Comparison of ENCODE assay signal across 11 cellular contexts in the genomic region with DNA sequence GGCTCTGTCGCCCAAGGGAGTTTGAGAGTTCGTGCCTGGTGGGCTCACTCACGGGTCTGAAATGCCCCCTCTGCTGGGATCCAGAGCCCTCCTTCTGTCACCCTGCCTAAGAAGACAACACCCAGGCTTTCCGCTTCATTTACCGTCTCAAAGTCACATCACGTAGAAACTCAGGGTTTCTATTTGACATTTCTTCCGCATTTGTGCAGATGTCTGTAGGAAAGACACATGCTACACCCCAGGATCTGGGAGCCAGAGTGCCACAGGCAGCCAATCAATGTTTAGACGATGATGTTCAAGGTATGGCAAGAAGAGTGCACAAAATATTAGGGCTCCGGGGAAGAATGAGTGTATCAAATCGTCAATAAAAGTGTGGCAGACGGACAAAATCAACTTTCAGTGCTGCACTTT. TPM values are rescaled to one million over a fixed set of nuclear protein-coding genes. Genes with fewer than 3 reads are reported as not detected.
DNase-seq lines count a peak whose midpoint lies in the region; ATAC-seq and TF ChIP-seq lines count a peak whose summit lies in the region.
"Had no signal": no experiment of that assay in that cellular context is flagged by ENCODE, and none has a peak within 500 bp of the region (broad histone marks: within the 10 kb centered on the region; RNA-seq: fewer than 3 reads in every experiment).

No MANE protein-coding gene starts in this region.

- CTCF ChIA-PET in activated CD4-positive, alpha-beta T cell treated with anti-CD3 and anti-CD28 coated beads, Interleukin-2, amount 10 ng/mL, durations not matched to agents 7 days and 5 days (lab: Charles Lee) = interaction anchor here (1.1 kb wide), 1 partner anchor 32 kb away, joined by 3 read pairs; no protein-coding TSS in a partner anchor

- peak overlapping the region; percentile 85 for H3K27ac Mint-ChIP-seq in activated CD4-positive, alpha-beta T cell treated with anti-CD3 and anti-CD28 coated beads, Interleukin-2, amount 10 ng/mL, durations not matched to agents 7 days and 5 days
- peak overlapping the region; percentile 86 to 90 for H3K27ac Mint-ChIP-seq in natural killer cell treated with Interleukin-12 subunit alpha and Interleukin-12 subunit beta and Interleukin-15 and Interleukin-18, amount 100 ng/mL, for 72 hours

- peaks cover 73% of the 10 kb centered on the region for H3K36me3 Mint-ChIP-seq in activated CD4-positive, alpha-beta T cell treated with anti-CD3 and anti-CD28 coated beads, Interleukin-2, amount 10 ng/mL, durations not matched to agents 7 days and 5 days (ENCODE audit: low read depth)
- peaks cover 3% of the 10 kb centered on the region for H3K36me3 Mint-ChIP-seq in natural killer cell treated with Interleukin-12 subunit alpha and Interleukin-12 subunit beta and Interleukin-15 and Interleukin-18, amount 100 ng/mL, for 72 hours

- ATAC-seq in GM21619 (IDR thresholded peaks at IDR 0.05; ENCODE audit: unreplicated experiment) (peak; percentile 53), HG03565 (IDR thresholded peaks at IDR 0.05; ENCODE audit: unreplicated experiment) (peak; percentile 44)
- ATAC-seq in natural killer cell treated with Interleukin-12 subunit alpha and Interleukin-12 subunit beta and Interleukin-15 and Interleukin-18, amount 100 ng/mL, for 72 hours = no peak

- no peaks in the 10 kb centered on the region for H3K27me3 Mint-ChIP-seq in activated CD4-positive, alpha-beta T cell treated with anti-CD3 and anti-CD28 coated beads, Interleukin-2, amount 10 ng/mL, durations not matched to agents 7 days and 5 days
- no peaks in the 10 kb centered on the region for H3K27me3 Mint-ChIP-seq in natural killer cell treated with Interleukin-12 subunit alpha and Interleukin-12 subunit beta and Interleukin-15 and Interleukin-18, amount 100 ng/mL, for 72 hours

- H3K4me1 Mint-ChIP-seq in activated CD4-positive, alpha-beta T cell treated with anti-CD3 and anti-CD28 coated beads, Interleukin-2, amount 10 ng/mL, durations not matched to agents 7 days and 5 days = peaks cover 93% of the 10 kb centered on the region
- H3K4me1 Mint-ChIP-seq in natural killer cell treated with Interleukin-12 subunit alpha and Interleukin-12 subunit beta and Interleukin-15 and Interleukin-18, amount 100 ng/mL, for 72 hours (ENCODE audit: low read depth in 2 of 2) = peaks cover 63 to 88% of the 10 kb centered on the region in 2 donors

- no peak overlapping the region for H3K4me3 ChIP-seq in brain microvascular endothelial cell (ENCODE audit: low read depth, low read length)
- H3K4me3 ChIP-seq: right atrium auricular region had no signal

- peak overlapping the region; percentile 68 for H3K4me3 Mint-ChIP-seq in activated CD4-positive, alpha-beta T cell treated with anti-CD3 and anti-CD28 coated beads, Interleukin-2, amount 10 ng/mL, durations not matched to agents 7 days and 5 days
- peak overlapping the region; percentile 78 for H3K4me3 Mint-ChIP-seq in natural killer cell treated with Interleukin-12 subunit alpha and Interleukin-12 subunit beta and Interleukin-15 and Interleukin-18, amount 100 ng/mL, for 72 hours

- H3K27ac ChIP-seq in brain microvascular endothelial cell = no peak overlapping the region
- H3K27ac ChIP-seq: right atrium auricular region had no signal

- DNase-seq in activated CD4-positive, alpha-beta T cell treated with anti-CD3 and anti-CD28 coated beads, Interleukin-2, amount 10 ng/mL, durations not matched to agents 7 days and 5 days = no peak
- no peak for DNase-seq in activated CD4-positive, alpha-beta T cell treated with anti-CD3 and anti-CD28 coated beads, Interleukin-2, amount 50 U/mL, for 4 hours
- no peak for DNase-seq in natural killer cell treated with Interleukin-12 subunit alpha and Interleukin-12 subunit beta and Interleukin-15 and Interleukin-18, amount 100 ng/mL, for 72 hours (ENCODE audit: low spot score)
- DNase-seq in brain microvascular endothelial cell (no peak), NCI-H1694 (lab: John Stamatoyannopoulos, UW) (no peak)
- DNase-seq in central memory CD4-positive, alpha-beta T cell = no peak
- DNase-seq: GOT3, kidney had no signal

- in situ Hi-C loops in brain microvascular endothelial cell (cut with HindIII; ENCODE audit: low pct_ligation_motif_present, low sequenced_read_pairs) = no loop called here

- H3K27me3 ChIP-seq in brain microvascular endothelial cell (replicated peaks) = no peaks in the 10 kb centered on the region
- H3K27me3 ChIP-seq: right atrium auricular region had no signal

- no peak for TF ChIP-seq CTCF in brain microvascular endothelial cell (IDR thresholded peaks at IDR 0.05; ENCODE audit: low read depth, low read length, missing control alignments)

- H3K9me3 Mint-ChIP-seq in activated CD4-positive, alpha-beta T cell treated with anti-CD3 and anti-CD28 coated beads, Interleukin-2, amount 10 ng/mL, durations not matched to agents 7 days and 5 days = peaks cover 16% of the 10 kb centered on the region
- H3K9me3 Mint-ChIP-seq in natural killer cell treated with Interleukin-12 subunit alpha and Interleukin-12 subunit beta and Interleukin-15 and Interleukin-18, amount 100 ng/mL, for 72 hours = no peaks in the 10 kb centered on the region

- H3K36me3 ChIP-seq in brain microvascular endothelial cell (replicated peaks) = no peaks in the 10 kb centered on the region
- H3K36me3 ChIP-seq: right atrium auricular region had no signal

- POLR2A ChIA-PET in activated CD4-positive, alpha-beta T cell treated with anti-CD3 and anti-CD28 coated beads, Interleukin-2, amount 10 ng/mL, durations not matched to agents 7 days and 5 days (lab: Charles Lee) = no interaction called here

RNA-seq across cellular contexts. Expression of a gene that starts 24.4 kb away (rescaled TPM):
- total RNA-seq in activated CD4-positive, alpha-beta T cell treated with anti-CD3 and anti-CD28 coated beads, Interleukin-2, amount 10 ng/mL, durations not matched to agents 7 days and 5 days = 1 to 10 TPM; 5.4 to 6.4 TPM
- total RNA-seq in natural killer cell treated with Interleukin-12 subunit alpha and Interleukin-12 subunit beta and Interleukin-15 and Interleukin-18, amount 100 ng/mL, for 72 hours = under 1 TPM in 1 of 2 donors, not detected in 1; 0.33 TPM

Comparison
In these comparisons a context has a peak if more than half of its experiments do, and no peak if none do; other contexts are left out.
1. ATAC-seq: peak in GM21619 (single experiment) and HG03565 (single experiment); none in natural killer cell treated with Interleukin-12 subunit alpha and Interleukin-12 subunit beta and Interleukin-15 and Interleukin-18, amount 100 ng/mL, for 72 hours (0 of 2).
2. RNA of a gene that starts 24.4 kb away (total RNA-seq): 5.4 to 6.4 TPM in activated CD4-positive, alpha-beta T cell treated with anti-CD3 and anti-CD28 coated beads, Interleukin-2, amount 10 ng/mL, durations not matched to agents 7 days and 5 days; 0.33 TPM in natural killer cell treated with Interleukin-12 subunit alpha and Interleukin-12 subunit beta and Interleukin-15 and Interleukin-18, amount 100 ng/mL, for 72 hours; every median in the first group is over 4 times any median in the second.